Comparison of ENCODE assay signal across 1 cellular context in the genomic region with DNA sequence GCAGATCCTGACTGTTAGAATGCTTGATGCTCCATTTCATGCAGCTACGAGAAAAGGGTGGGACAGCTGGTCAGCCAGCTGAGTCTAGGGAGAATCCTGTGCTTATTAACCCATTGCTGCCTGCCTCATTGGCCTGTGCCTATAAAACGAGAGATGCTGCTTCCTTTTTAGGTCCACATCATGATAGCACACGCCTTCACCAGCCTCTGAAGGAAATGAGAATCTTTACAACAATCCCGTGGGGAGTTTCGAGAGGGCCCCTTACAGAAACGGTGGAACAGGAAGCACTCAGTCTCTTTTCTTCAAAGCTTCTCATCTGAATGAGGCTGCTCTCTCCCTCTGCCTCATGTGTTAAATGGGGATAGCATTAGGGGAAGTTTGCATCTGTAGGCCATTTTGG.
TF ChIP-seq lines count a peak whose summit lies in the region.

No MANE protein-coding gene starts in this region.

TF ChIP-seq in GM12878, 131 proteins besides CTCF, POLR2A, EP300 and RAD21 (continued from another document):
- TF ChIP-seq GABPA (IDR thresholded peaks at IDR 0.05; ENCODE audit: low read depth): no peak
- TF ChIP-seq NR2F1 (conservative IDR thresholded peaks at IDR 0.05): no peak
